ENCODE assay signal across 23 cellular contexts in the genomic region with DNA sequence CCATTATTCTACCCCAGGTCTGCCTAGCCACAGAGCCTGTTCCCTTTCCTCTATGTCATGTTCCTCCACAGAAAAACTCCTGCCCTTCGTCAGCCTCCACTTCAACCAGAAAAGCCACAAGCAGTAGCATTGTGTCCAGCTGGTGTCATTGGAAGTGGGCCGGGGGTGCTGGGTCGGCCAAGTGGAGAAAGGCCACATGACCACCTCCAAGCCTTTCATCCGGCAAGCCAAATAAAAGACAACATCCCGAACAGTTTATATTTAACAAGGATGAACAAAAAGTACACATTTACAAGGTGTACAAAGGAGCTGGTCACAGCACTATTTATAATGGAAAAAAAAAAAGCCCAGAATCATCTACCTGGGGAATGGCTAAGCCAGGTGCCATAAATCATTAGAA.
"Had no signal": no experiment of that assay in that cellular context is flagged by ENCODE, and none has a peak within 500 bp of the region (broad histone marks: within the 10 kb centered on the region; RNA-seq: fewer than 3 reads in every experiment).

No MANE protein-coding gene starts in this region.

- H3K27ac ChIP-seq: colonic mucosa, epithelial cell of prostate, esophagus squamous epithelium, gastrocnemius medialis, heart right ventricle, left lung, lower lobe of right lung had no signal

- DNase-seq: colonic mucosa; cortex of kidney; effector CD8-positive, alpha-beta T cell; effector memory CD8-positive, alpha-beta T cell; erythroblast; esophagus squamous epithelium; foreskin fibroblast; foreskin melanocyte; gastrocnemius medialis; glutamatergic neuron; head of caudate nucleus; heart right ventricle; hippocampal formation; left cardiac atrium; left lung; left ventricle myocardium superior; lower lobe of right lung; mesenchymal stem cell had no signal

- H3K9me3 Mint-ChIP-seq: dendritic cell treated with granulocyte-macrophage colony-stimulating factor and Interleukin-4, amounts not matched to agents 40 ng/mL and 50 ng/mL, for 4 days; endodermal cell had no signal

- H3K36me3 Mint-ChIP-seq: mesothelial cell of epicardium had no signal

- H3K4me3 ChIP-seq: colonic mucosa, esophagus squamous epithelium, gastrocnemius medialis, heart right ventricle, left lung, lower lobe of right lung had no signal

- H3K4me3 Mint-ChIP-seq: dendritic cell treated with granulocyte-macrophage colony-stimulating factor and Interleukin-4, amounts not matched to agents 40 ng/mL and 50 ng/mL, for 4 days; effector memory CD8-positive, alpha-beta T cell; endodermal cell; mesothelial cell of epicardium had no signal

- ATAC-seq: effector memory CD8-positive, alpha-beta T cell; esophagus mucosa; gastrocnemius medialis; heart right ventricle; left cardiac atrium; left lung; left ventricle myocardium superior; lower lobe of right lung had no signal

- H3K4me1 ChIP-seq: colonic mucosa, esophagus squamous epithelium, gastrocnemius medialis, heart right ventricle, left lung, lower lobe of right lung had no signal

- H3K4me1 Mint-ChIP-seq: mesothelial cell of epicardium had no signal

- H3K27me3 ChIP-seq: colonic mucosa, gastrocnemius medialis had no signal

- H3K27ac Mint-ChIP-seq: dendritic cell treated with granulocyte-macrophage colony-stimulating factor and Interleukin-4, amounts not matched to agents 40 ng/mL and 50 ng/mL, for 4 days; effector memory CD8-positive, alpha-beta T cell; endodermal cell; mesothelial cell of epicardium had no signal

- H3K36me3 ChIP-seq: colonic mucosa, esophagus squamous epithelium, gastrocnemius medialis, heart right ventricle, left lung, lower lobe of right lung had no signal

- H3K9me3 ChIP-seq: colonic mucosa, esophagus squamous epithelium, gastrocnemius medialis, left lung, lower lobe of right lung had no signal
